Comparison of ENCODE assay signal across 3 cellular contexts in genomic region chr2:231869016-231869415, GRCh38. TPM values are rescaled to one million over a fixed set of nuclear protein-coding genes. Genes with fewer than 3 reads are reported as not detected.
"Had no signal": no experiment of that assay in that cellular context is flagged by ENCODE, and none has a peak within 500 bp of the region (broad histone marks: within the 10 kb centered on the region; RNA-seq: fewer than 3 reads in every experiment).

No MANE protein-coding gene starts in this region.

RNA-seq across cellular contexts. Expression of gene NPPC, which starts 57.2 kb away (rescaled TPM):
- total RNA-seq: GM23248, H4, HFFc6 had no signal
